ENCODE assay signal across 23 cellular contexts in the genomic region with DNA sequence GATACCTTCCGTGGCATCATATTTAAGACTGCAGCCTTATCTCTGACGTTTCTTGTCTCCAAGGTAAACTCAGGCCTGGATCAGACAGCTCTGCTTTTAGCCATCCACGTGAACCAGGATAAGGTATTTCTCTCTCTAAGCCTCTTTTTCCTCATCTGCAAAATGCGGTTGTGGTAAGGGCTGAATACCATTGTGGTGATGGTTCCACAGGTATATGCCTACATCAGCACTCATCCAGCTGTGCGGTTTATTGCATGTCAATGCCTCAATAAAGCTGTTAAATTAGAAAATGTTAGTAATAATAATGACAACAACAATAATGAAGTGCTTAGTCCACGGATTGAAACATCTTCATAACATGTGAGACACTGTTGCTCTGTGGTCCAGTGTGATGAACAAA.
A peak's percentile ranks its signal among the peaks of the same experiment; 100 is the strongest.
DNase-seq lines count a peak whose midpoint lies in the region; ATAC-seq, FAIRE-seq and TF ChIP-seq lines count a peak whose summit lies in the region.
"Had no signal": no experiment of that assay in that cellular context is flagged by ENCODE, and none has a peak within 500 bp of the region (broad histone marks: within the 10 kb centered on the region; RNA-seq: fewer than 3 reads in every experiment).

No MANE protein-coding gene starts in this region.

- H3K79me2 ChIP-seq in PC-3 (ENCODE audit: low read length), result no peaks in the 10 kb centered on the region
- H3K79me2 ChIP-seq in mammary epithelial cell (ENCODE audit: insufficient read depth, low read length), result no peaks in the 10 kb centered on the region
- no peaks in the 10 kb centered on the region for H3K79me2 ChIP-seq in keratinocyte (ENCODE audit: control insufficient read depth, insufficient read depth, low read length)

- H3K27ac ChIP-seq in PC-3 (ENCODE audit: low read length) (no peak overlapping the region), mammary epithelial cell (ENCODE audit: insufficient read depth, low read depth, low read length) (no peak overlapping the region), keratinocyte (ENCODE audit: control insufficient read depth, insufficient read depth, low read length) (no peak overlapping the region)
- H3K27ac ChIP-seq: BLaER1 treated with 17β-estradiol and CSF1 and Interleukin-3, amounts not matched to agents 10 nM and 100 nM; SK-N-MC had no signal

- ATAC-seq in PC-3 (no peak), GM21825 (IDR thresholded peaks at IDR 0.05; ENCODE audit: unreplicated experiment) (no peak)
- ATAC-seq: CD8-positive, alpha-beta T cell; K562 had no signal

- no peaks in the 10 kb centered on the region for H3K9me3 Mint-ChIP-seq in Calu3 (ENCODE audit: low read depth, unreplicated experiment)
- H3K9me3 Mint-ChIP-seq: CD8-positive, alpha-beta T cell had no signal

- H3K9ac ChIP-seq in PC-3 (ENCODE audit: low read length), result no peak overlapping the region
- no peak overlapping the region for H3K9ac ChIP-seq in mammary epithelial cell (ENCODE audit: insufficient read depth, low read length)
- no peak overlapping the region for H3K9ac ChIP-seq in keratinocyte (ENCODE audit: control insufficient read depth, extremely low read depth, insufficient read depth, low read length)
- H3K9ac ChIP-seq: BLaER1 treated with 17β-estradiol and CSF1 and Interleukin-3, amounts not matched to agents 10 nM and 100 nM had no signal

- no peaks in the 10 kb centered on the region for H3K27me3 ChIP-seq in PC-3 (ENCODE audit: low read length)
- no peaks in the 10 kb centered on the region for H3K27me3 ChIP-seq in mammary epithelial cell (ENCODE audit: insufficient read depth, low read length)
- peaks cover 6% of the 10 kb centered on the region for H3K27me3 ChIP-seq in keratinocyte (ENCODE audit: control insufficient read depth, extremely low read depth, insufficient read depth, low read length)
- H3K27me3 ChIP-seq: BLaER1 treated with 17β-estradiol and CSF1 and Interleukin-3, amounts not matched to agents 10 nM and 100 nM had no signal

- H3K4me1 ChIP-seq in PC-3 (ENCODE audit: insufficient read depth, low read length) (peaks cover 49% of the 10 kb centered on the region), mammary epithelial cell (ENCODE audit: insufficient read depth, low read length) (peaks cover 23% of the 10 kb centered on the region), keratinocyte (ENCODE audit: control insufficient read depth, extremely low read depth, insufficient read depth, low read length) (peaks cover 15% of the 10 kb centered on the region)

- DNase-seq in Calu3 (no peak), PC-3 (peak; percentile 63), mammary epithelial cell (peak; percentile 65), keratinocyte (ENCODE audit: low read depth, low spot score) (peak; percentile 17), COR-L47 (lab: John Stamatoyannopoulos, UW) (no peak), NCI-H2107 treated with DMSO at 0.1 percent for 48 hours (lab: John Stamatoyannopoulos, UW; ENCODE audit: unreplicated experiment) (no peak), GM03348 (ENCODE audit: low spot score) (no peak)
- DNase-seq: 8988T; CD8-positive, alpha-beta T cell; DMS53; GDM1; NCI-H1092 treated with DMSO at 0.1 percent for 48 hours; NCI-H1436 treated with DMSO at 0.1 percent for 48 hours; NCI-H1930; NCI-H345; NCI-H774; SHP77 treated with DMSO at 0.1 percent for 48 hours; SW 1271 had no signal

- no peak for FAIRE-seq in keratinocyte (lab: Jason Lieb, UNC)
- FAIRE-seq: D721Med, K562 had no signal

- H3K9me1 ChIP-seq in keratinocyte (ENCODE audit: control insufficient read depth, extremely low read depth, insufficient read depth, low read length), result no peaks in the 10 kb centered on the region

- H3K36me3 ChIP-seq in PC-3 (ENCODE audit: low read depth, low read length) (no peaks in the 10 kb centered on the region), mammary epithelial cell (ENCODE audit: insufficient read depth, low read length) (no peaks in the 10 kb centered on the region), keratinocyte (ENCODE audit: control insufficient read depth in 2 of 2, extremely low read depth in 1 of 2, insufficient read depth in 2 of 2, low read length in 2 of 2) (no peaks in the 10 kb centered on the region)
- H3K36me3 ChIP-seq: BLaER1 treated with 17β-estradiol and CSF1 and Interleukin-3, amounts not matched to agents 10 nM and 100 nM had no signal

- POLR2A ChIA-PET in PC-3 (lab: Charles Lee; ENCODE audit: unreplicated experiment), result no interaction called here

- peaks cover 65% of the 10 kb centered on the region for H3K4me1 Mint-ChIP-seq in Calu3 (ENCODE audit: low read depth, unreplicated experiment)

- H3K9me2 ChIP-seq in PC-3 (replicated peaks; ENCODE audit: low read length), result no peaks in the 10 kb centered on the region

- no peaks in the 10 kb centered on the region for H3K27me3 Mint-ChIP-seq in Calu3 (ENCODE audit: unreplicated experiment)

- no peak overlapping the region for H3K4me3 Mint-ChIP-seq in Calu3 (ENCODE audit: low read depth, unreplicated experiment)
- H3K4me3 Mint-ChIP-seq: CD8-positive, alpha-beta T cell had no signal

- H2AFZ ChIP-seq in PC-3 (ENCODE audit: low read length) (no peak overlapping the region), mammary epithelial cell (ENCODE audit: low read depth, low read length) (no peak overlapping the region), keratinocyte (ENCODE audit: control insufficient read depth, low read length) (no peak overlapping the region)

- peaks cover 2% of the 10 kb centered on the region for H3F3A ChIP-seq in PC-3 (ENCODE audit: low read length, unreplicated experiment)

- dilution Hi-C loops in mammary epithelial cell (cut with HindIII; ENCODE audit: low sequenced_read_pairs), result loop anchor here (5.0 kb wide), 1 partner anchor 44 kb away; no protein-coding TSS in a partner anchor
- dilution Hi-C loops in keratinocyte (cut with MboI; ENCODE audit: extremely low pct_ligation_motif_present, low sequenced_read_pairs), result no loop called here

- H3K36me3 Mint-ChIP-seq in Calu3 (ENCODE audit: insufficient read depth, unreplicated experiment), result peaks cover 7% of the 10 kb centered on the region
- H3K36me3 Mint-ChIP-seq: CD8-positive, alpha-beta T cell had no signal

- TF ChIP-seq CTCF in Calu3 (IDR thresholded peaks at IDR 0.05; ENCODE audit: unreplicated experiment) (no peak), PC-3 (conservative IDR thresholded peaks at IDR 0.05; ENCODE audit: low read depth, low read length) (no peak), mammary epithelial cell (conservative IDR thresholded peaks at IDR 0.05 in 1 of 2, IDR thresholded peaks at IDR 0.05 in 1 of 2; ENCODE audit: extremely low read depth in 1 of 2, insufficient read depth in 1 of 2, low read depth in 1 of 2, low read length in 2 of 2) (no peak), keratinocyte (optimal IDR thresholded peaks at IDR 0.05 in 1 of 3, IDR thresholded peaks at IDR 0.05 in 1 of 3, conservative IDR thresholded peaks at IDR 0.05 in 1 of 3; ENCODE audit: extremely low read depth in 1 of 3, insufficient read depth in 2 of 3, low read length in 3 of 3) (no peak)

- H3K27ac Mint-ChIP-seq in Calu3 (ENCODE audit: unreplicated experiment), result peak overlapping the region; percentile 94
- H3K27ac Mint-ChIP-seq: CD8-positive, alpha-beta T cell had no signal

- H4K20me1 ChIP-seq in PC-3 (ENCODE audit: low read length) (no peaks in the 10 kb centered on the region), mammary epithelial cell (ENCODE audit: insufficient read depth, low read length) (no peaks in the 10 kb centered on the region), keratinocyte (ENCODE audit: control insufficient read depth, extremely low read depth, insufficient read depth, low read length) (no peaks in the 10 kb centered on the region)
- H4K20me1 ChIP-seq: BLaER1 treated with 17β-estradiol and CSF1 and Interleukin-3, amounts not matched to agents 10 nM and 100 nM had no signal

- in situ Hi-C loops in mammary epithelial cell (cut with MboI; ENCODE audit: low sequenced_read_pairs in 2 of 2), result no loop called here

- H3K4me3 ChIP-seq in PC-3 (ENCODE audit: low read length) (no peak overlapping the region), mammary epithelial cell (replicated peaks in 1 of 3; ENCODE audit: insufficient read depth in 1 of 3, low read depth in 2 of 3, low read length in 3 of 3) (no peak overlapping the region), keratinocyte (ENCODE audit: control insufficient read depth in 2 of 3, extremely low read depth in 1 of 3, insufficient read depth in 2 of 3, low read depth in 1 of 3, low read length in 3 of 3) (no peak overlapping the region)
- H3K4me3 ChIP-seq: BLaER1 treated with 17β-estradiol and CSF1 and Interleukin-3, amounts not matched to agents 10 nM and 100 nM; K562; SK-N-MC had no signal

- intact Hi-C loops in Calu3 (cut with micrococcal nuclease; ENCODE audit: unreplicated experiment), result loop anchor here (5.0 kb wide), 1 partner anchor 411 kb away; no protein-coding TSS in a partner anchor
- intact Hi-C loops in PC-3 (cut with micrococcal nuclease), result no loop called here
- intact Hi-C loops in mammary epithelial cell (cut with micrococcal nuclease), result no loop called here

- CTCF ChIA-PET in Calu3 (lab: Charles Lee), result no interaction called here
- CTCF ChIA-PET in PC-3 (lab: Charles Lee), result no interaction called here
- CTCF ChIA-PET in mammary epithelial cell (lab: Charles Lee; ENCODE audit: low non-redundant PET), result no interaction called here

- H3K9me3 ChIP-seq in PC-3 (ENCODE audit: low read length), result no peaks in the 10 kb centered on the region
- H3K9me3 ChIP-seq in mammary epithelial cell (replicated peaks; ENCODE audit: insufficient read depth, low read length), result no peaks in the 10 kb centered on the region
- H3K9me3 ChIP-seq in keratinocyte (ENCODE audit: control insufficient read depth, low read depth, low read length), result no peaks in the 10 kb centered on the region
- H3K9me3 ChIP-seq: BLaER1 treated with 17β-estradiol and CSF1 and Interleukin-3, amounts not matched to agents 10 nM and 100 nM had no signal

- H3K4me2 ChIP-seq in PC-3 (ENCODE audit: low read length), result no peak overlapping the region
- H3K4me2 ChIP-seq in mammary epithelial cell (ENCODE audit: insufficient read depth, low read depth, low read length), result no peak overlapping the region
- H3K4me2 ChIP-seq in keratinocyte (ENCODE audit: control insufficient read depth, extremely low read depth, insufficient read depth, low read depth, low read length), result no peak overlapping the region
- H3K4me2 ChIP-seq: BLaER1 treated with 17β-estradiol and CSF1 and Interleukin-3, amounts not matched to agents 10 nM and 100 nM had no signal

- WGBS in mammary epithelial cell (ENCODE audit: low coverage, missing lambda C conversion rate), result 52% methylated on average over 6 of the region's 6 CpGs

- BruUV-seq in Calu3 (replicated peaks; lab: Mats Ljungman, UMichigan), result no TSS peak
- BruUV-seq in PC-3 (replicated peaks; lab: Mats Ljungman, UMichigan), result no TSS peak
- no TSS peak for BruUV-seq in mammary epithelial cell (replicated peaks; lab: Mats Ljungman, UMichigan)

Comparison
In these comparisons a context has a peak if more than half of its experiments do, and no peak if none do; other contexts are left out.
1. DNase-seq: peak in PC-3 (single experiment), mammary epithelial cell (single experiment) and keratinocyte (single experiment); none in Calu3 (single experiment), COR-L47 (single experiment), NCI-H2107 treated with DMSO at 0.1 percent for 48 hours (single experiment) and GM03348 (single experiment).